In genomic region chr3:154334973-154335420, GRCh38 we compare ENCODE assay signal across 9 cellular contexts. TPM values are rescaled to one million over a fixed set of nuclear protein-coding genes. Genes with fewer than 3 reads are reported as not detected.
DNase-seq lines count a peak whose midpoint lies in the region; TF ChIP-seq lines count a peak whose summit lies in the region.
"Had no signal": no experiment of that assay in that cellular context is flagged by ENCODE, and none has a peak within 500 bp of the region (broad histone marks: within the 10 kb centered on the region; RNA-seq: fewer than 3 reads in every experiment).

No MANE protein-coding gene starts in this region.

- no peaks in the 10 kb centered on the region for H3K4me1 Mint-ChIP-seq in HFFc6 (ENCODE audit: low read depth)
- H3K4me1 Mint-ChIP-seq: T-cell had no signal

- no peak overlapping the region for H3K27ac ChIP-seq in osteoblast (ENCODE audit: low read depth, low read length)

- no peaks in the 10 kb centered on the region for H3K27me3 ChIP-seq in osteoblast (ENCODE audit: insufficient read depth, low read length)

- no peaks in the 10 kb centered on the region for H3K79me2 ChIP-seq in osteoblast (ENCODE audit: insufficient read depth, low read length)

- H3K36me3 Mint-ChIP-seq in HFFc6 (ENCODE audit: low read depth) = no peaks in the 10 kb centered on the region
- H3K36me3 Mint-ChIP-seq: T-cell had no signal

- no peak overlapping the region for H3K4me3 Mint-ChIP-seq in HFFc6
- H3K4me3 Mint-ChIP-seq: T-cell had no signal

- no peak overlapping the region for H3K4me3 ChIP-seq in osteoblast (ENCODE audit: insufficient read depth, low read length)

- peaks cover 11% of the 10 kb centered on the region; the same call in 1 of the 2 replicates for H3K27me3 Mint-ChIP-seq in HFFc6 (ENCODE audit: insufficient read depth)

- no peaks in the 10 kb centered on the region for H3K36me3 ChIP-seq in osteoblast (ENCODE audit: insufficient read depth, low read length)

- H3K27ac Mint-ChIP-seq in HFFc6 = no peak overlapping the region
- H3K27ac Mint-ChIP-seq: T-cell had no signal

- DNase-seq in DMS79 (lab: John Stamatoyannopoulos, UW) (peak; percentile 2), HFFc6 (peak; percentile 38), NCI-H82 (lab: John Stamatoyannopoulos, UW) (peak; percentile 83), dermis blood vessel endothelial cell (peak; percentile 67), osteoblast (ENCODE audit: insufficient read length, low spot score, missing footprints) (no peak), activated gamma-delta T cell treated with Interleukin-2 at 50 U/mL for 16 hours (no peak), head of caudate nucleus (no peak)
- DNase-seq in NK-92 treated with Interleukin-12 subunit alpha and Interleukin-12 subunit beta, amount 100 ng/mL, for 24 hours (lab: John Stamatoyannopoulos, UW) = no peak
- DNase-seq: T-cell had no signal

- no peaks in the 10 kb centered on the region for H3K4me1 ChIP-seq in osteoblast (ENCODE audit: insufficient read depth, low read length)

- no peaks in the 10 kb centered on the region for H3K9me3 Mint-ChIP-seq in HFFc6
- H3K9me3 Mint-ChIP-seq: T-cell had no signal

- H3K4me2 ChIP-seq in osteoblast (ENCODE audit: insufficient read depth, low read length) = no peak overlapping the region

- intact Hi-C loops in head of caudate nucleus (cut with DNase I) = loop anchor here (10.0 kb wide), 1 partner anchor 1370 kb away; no protein-coding TSS in a partner anchor

- no peaks in the 10 kb centered on the region for H4K20me1 ChIP-seq in osteoblast (ENCODE audit: insufficient read depth, low read length)

- peak; percentile 82 for TF ChIP-seq CTCF in HFFc6 (IDR thresholded peaks at IDR 0.05)
- TF ChIP-seq CTCF in osteoblast (IDR thresholded peaks at IDR 0.05; ENCODE audit: extremely low read depth, low read depth, low read length) = peak; percentile 68

- H2AFZ ChIP-seq in osteoblast (ENCODE audit: low read length) = no peak overlapping the region

- H3K9me3 ChIP-seq in osteoblast (ENCODE audit: low read depth, low read length) = no peaks in the 10 kb centered on the region

RNA-seq across cellular contexts. Expression of gene DHX36, which starts 10.7 kb away (rescaled TPM):
- total RNA-seq in HFFc6 (2021; fragmentation: NEBNext Ultra II Directional; extraction: Animal tissue kit (Norgen Biotek cat#: 25700)) = 10 to 100 TPM; 49.3 to 62.9 (median 55.7) TPM
- total RNA-seq in dermis blood vessel endothelial cell (29.3 and 75.2 TPM in 2 replicates), osteoblast (39.2 and 40.2 TPM in 2 replicates)

Comparison
In these comparisons a context has a peak if more than half of its experiments do, and no peak if none do; other contexts are left out.
1. DNase-seq: peak in DMS79 (single experiment), HFFc6 (single experiment), NCI-H82 (single experiment) and dermis blood vessel endothelial cell (single experiment); none in osteoblast (single experiment), NK-92 treated with Interleukin-12 subunit alpha and Interleukin-12 subunit beta, amount 100 ng/mL, for 24 hours (single experiment), activated gamma-delta T cell treated with Interleukin-2 at 50 U/mL for 16 hours (single experiment) and head of caudate nucleus (0 of 42).